In genomic region chr6:38239719-38240451, GRCh38 we compare ENCODE assay signal across 12 cellular contexts.
DNase-seq lines count a peak whose midpoint lies in the region; ATAC-seq and TF ChIP-seq lines count a peak whose summit lies in the region.
"Had no signal": no experiment of that assay in that cellular context is flagged by ENCODE, and none has a peak within 500 bp of the region (broad histone marks: within the 10 kb centered on the region; RNA-seq: fewer than 3 reads in every experiment).

No MANE protein-coding gene starts in this region.

- H3K27ac Mint-ChIP-seq in activated naive CD4-positive, alpha-beta T cell treated with anti-CD3 and anti-CD28 coated beads, Interleukin-2, amount 50 U/mL, for 72 hours = no peak overlapping the region

- no peak overlapping the region for H3K4me3 ChIP-seq in astrocyte of the spinal cord (ENCODE audit: low read depth, low read length)

- no peak for TF ChIP-seq CTCF in astrocyte of the spinal cord (IDR thresholded peaks at IDR 0.05; ENCODE audit: low read depth, low read length)

- no peaks in the 10 kb centered on the region for H3K36me3 Mint-ChIP-seq in activated naive CD4-positive, alpha-beta T cell treated with anti-CD3 and anti-CD28 coated beads, Interleukin-2, amount 50 U/mL, for 72 hours

- in situ Hi-C loops in astrocyte of the spinal cord (cut with HindIII; ENCODE audit: low sequenced_read_pairs) = no loop called here

- H3K9me3 Mint-ChIP-seq in activated naive CD4-positive, alpha-beta T cell treated with anti-CD3 and anti-CD28 coated beads, Interleukin-2, amount 50 U/mL, for 72 hours = no peaks in the 10 kb centered on the region

- DNase-seq in NOMO-1 treated with DMSO at 0.1 percent for 48 hours (lab: John Stamatoyannopoulos, UW; ENCODE audit: unreplicated experiment) (peak; percentile 10), NOMO-1 (lab: John Stamatoyannopoulos, UW; ENCODE audit: unreplicated experiment in 2 of 2) (no peak), NCI-H2196 treated with DMSO at 0.1 percent for 48 hours (lab: John Stamatoyannopoulos, UW; ENCODE audit: unreplicated experiment) (peak; percentile 31), astrocyte of the spinal cord (ENCODE audit: low read depth, low spot score) (peak; percentile 27), renal cortical epithelial cell (ENCODE audit: low read depth) (peak; percentile 5), pons (ENCODE audit: low spot score) (no peak)
- no peak for DNase-seq in activated naive CD4-positive, alpha-beta T cell treated with anti-CD3 and anti-CD28 coated beads, Interleukin-2, amount 50 U/mL, for 72 hours (ENCODE audit: low spot score in 2 of 2)
- DNase-seq: activated CD8-positive, alpha-beta memory T cell treated with anti-CD3 and anti-CD28 coated beads for 24 hours; amygdala; NCI-H1694 had no signal

- no peak for ATAC-seq in activated naive CD4-positive, alpha-beta T cell treated with anti-CD3 and anti-CD28 coated beads, Interleukin-2, amount 50 U/mL, for 72 hours
- no peak for ATAC-seq in HG03378 (IDR thresholded peaks at IDR 0.05; ENCODE audit: unreplicated experiment)
- ATAC-seq: left lobe of liver had no signal

Comparison
In these comparisons a context has a peak if more than half of its experiments do, and no peak if none do; other contexts are left out.
1. DNase-seq: peak in NOMO-1 treated with DMSO at 0.1 percent for 48 hours (single experiment), NCI-H2196 treated with DMSO at 0.1 percent for 48 hours (single experiment), astrocyte of the spinal cord (single experiment) and renal cortical epithelial cell (single experiment); none in NOMO-1 (0 of 2), activated naive CD4-positive, alpha-beta T cell treated with anti-CD3 and anti-CD28 coated beads, Interleukin-2, amount 50 U/mL, for 72 hours (0 of 2) and pons (single experiment).